ENCODE assay signal across 1 cellular context in the genomic region with DNA sequence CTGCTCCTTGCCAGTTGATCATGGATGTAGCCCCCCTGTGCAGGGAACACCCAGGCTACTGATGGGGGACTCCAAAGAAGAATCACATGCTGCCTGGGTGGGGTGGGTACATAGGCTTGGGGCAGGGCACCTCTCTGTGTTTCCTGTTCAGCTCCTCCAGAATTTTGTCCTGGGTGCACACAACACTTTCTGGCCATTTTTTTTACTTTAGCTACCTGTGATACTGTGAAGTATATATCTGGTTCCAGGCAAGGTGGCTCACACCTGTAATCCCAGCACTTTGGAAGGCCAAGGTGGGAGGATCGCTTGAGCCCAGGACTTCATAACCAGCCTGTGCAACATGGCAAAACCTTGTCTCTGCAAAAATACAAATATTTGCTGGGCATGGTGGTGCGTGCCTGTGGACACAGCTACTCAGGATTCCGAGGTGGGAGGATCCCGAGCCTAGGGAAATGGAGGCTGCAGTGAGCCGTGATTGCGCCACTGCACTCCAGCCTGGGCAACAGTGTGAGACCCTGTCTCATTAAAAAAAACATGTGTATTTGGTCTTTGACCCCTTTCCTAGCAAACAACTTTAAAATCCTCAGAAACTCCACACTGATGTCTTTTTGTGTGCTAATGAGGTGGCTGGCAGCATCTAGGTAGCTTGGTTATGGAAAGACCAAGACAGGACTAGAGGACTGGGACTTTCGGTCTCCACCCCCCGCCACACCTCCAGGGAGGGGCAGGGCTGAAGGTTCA.
TF ChIP-seq lines count a peak whose summit lies in the region.

No MANE protein-coding gene starts in this region.

TF ChIP-seq in HepG2, 621 proteins besides CTCF, POLR2A, EP300 and RAD21 (continued from another document and continues in another):
- TF ChIP-seq, protein P1, sequence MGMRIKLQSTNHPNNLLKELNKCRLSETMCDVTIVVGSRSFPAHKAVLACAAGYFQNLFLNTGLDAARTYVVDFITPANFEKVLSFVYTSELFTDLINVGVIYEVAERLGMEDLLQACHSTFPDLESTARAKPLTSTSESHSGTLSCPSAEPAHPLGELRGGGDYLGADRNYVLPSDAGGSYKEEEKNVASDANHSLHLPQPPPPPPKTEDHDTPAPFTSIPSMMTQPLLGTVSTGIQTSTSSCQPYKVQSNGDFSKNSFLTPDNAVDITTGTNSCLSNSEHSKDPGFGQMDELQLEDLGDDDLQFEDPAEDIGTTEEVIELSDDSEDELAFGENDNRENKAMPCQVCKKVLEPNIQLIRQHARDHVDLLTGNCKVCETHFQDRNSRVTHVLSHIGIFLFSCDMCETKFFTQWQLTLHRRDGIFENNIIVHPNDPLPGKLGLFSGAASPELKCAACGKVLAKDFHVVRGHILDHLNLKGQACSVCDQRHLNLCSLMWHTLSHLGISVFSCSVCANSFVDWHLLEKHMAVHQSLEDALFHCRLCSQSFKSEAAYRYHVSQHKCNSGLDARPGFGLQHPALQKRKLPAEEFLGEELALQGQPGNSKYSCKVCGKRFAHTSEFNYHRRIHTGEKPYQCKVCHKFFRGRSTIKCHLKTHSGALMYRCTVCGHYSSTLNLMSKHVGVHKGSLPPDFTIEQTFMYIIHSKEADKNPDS (CRISPR knock-in tag; IDR thresholded peaks at IDR 0.05) = 0 out of 2 replicates have a peak, but pooled peaks have one; percentile 43
- TF ChIP-seq RNF2 (conservative IDR thresholded peaks at IDR 0.05; ENCODE audit: low read depth) = no peak
- TF ChIP-seq ZNF383 (CRISPR knock-in tag; IDR thresholded peaks at IDR 0.05; ENCODE audit: borderline replicate concordance) = no peak
- peak; percentile 51 for TF ChIP-seq SP2 (CRISPR knock-in tag; IDR thresholded peaks at IDR 0.05)
- 0 out of 2 replicates have a peak, but pooled peaks have one; percentile 38 for TF ChIP-seq ETV6 (CRISPR knock-in tag; conservative IDR thresholded peaks at IDR 0.05)
- TF ChIP-seq, protein P2, sequence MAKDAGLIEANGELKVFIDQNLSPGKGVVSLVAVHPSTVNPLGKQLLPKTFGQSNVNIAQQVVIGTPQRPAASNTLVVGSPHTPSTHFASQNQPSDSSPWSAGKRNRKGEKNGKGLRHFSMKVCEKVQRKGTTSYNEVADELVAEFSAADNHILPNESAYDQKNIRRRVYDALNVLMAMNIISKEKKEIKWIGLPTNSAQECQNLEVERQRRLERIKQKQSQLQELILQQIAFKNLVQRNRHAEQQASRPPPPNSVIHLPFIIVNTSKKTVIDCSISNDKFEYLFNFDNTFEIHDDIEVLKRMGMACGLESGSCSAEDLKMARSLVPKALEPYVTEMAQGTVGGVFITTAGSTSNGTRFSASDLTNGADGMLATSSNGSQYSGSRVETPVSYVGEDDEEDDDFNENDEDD (CRISPR knock-in tag; IDR thresholded peaks at IDR 0.05; ENCODE audit: borderline replicate concordance) = peak; percentile 61
- TF ChIP-seq EED (CRISPR knock-in tag; IDR thresholded peaks at IDR 0.05) = no peak
- peak; percentile 72; the same call in 1 of the 2 replicates for TF ChIP-seq ZNF430 (CRISPR knock-in tag; IDR thresholded peaks at IDR 0.05)
- TF ChIP-seq BHLHE40 (IDR thresholded peaks at IDR 0.05; ENCODE audit: low read length) = 0 out of 2 replicates have a peak, but pooled peaks have one; percentile 33
- peak; percentile 73; the same call in 1 of the 2 replicates for TF ChIP-seq ZNF3 (CRISPR knock-in tag; IDR thresholded peaks at IDR 0.05)
- TF ChIP-seq ZNF12 (CRISPR knock-in tag; IDR thresholded peaks at IDR 0.05) = peak; percentile 40; the same call in 1 of the 2 replicates
- no peak for TF ChIP-seq JUN (CRISPR knock-in tag; IDR thresholded peaks at IDR 0.05)
- peak; percentile 82 for TF ChIP-seq FOXK1 (CRISPR knock-in tag; IDR thresholded peaks at IDR 0.05; ENCODE audit: borderline replicate concordance, low read depth)
- 0 out of 2 replicates have a peak, but pooled peaks have one; percentile 29 for TF ChIP-seq DMAP1 (CRISPR knock-in tag; IDR thresholded peaks at IDR 0.05)
- TF ChIP-seq ZNF274 (CRISPR knock-in tag; IDR thresholded peaks at IDR 0.05) = no peak
- no peak for TF ChIP-seq ZNF382 (CRISPR knock-in tag; IDR thresholded peaks at IDR 0.05; ENCODE audit: borderline replicate concordance)
- TF ChIP-seq AGO2 (optimal IDR thresholded peaks at IDR 0.05; ENCODE audit: low read depth, low read length) = no peak
- peak; percentile 99 for TF ChIP-seq HDAC2 (CRISPR knock-in tag; IDR thresholded peaks at IDR 0.05)
- peak; percentile 86 for TF ChIP-seq SP5 (CRISPR knock-in tag; IDR thresholded peaks at IDR 0.05; ENCODE audit: borderline replicate concordance, low read depth)
- no peak for TF ChIP-seq ATRX (CRISPR knock-in tag; IDR thresholded peaks at IDR 0.05; ENCODE audit: borderline replicate concordance)
- TF ChIP-seq HIVEP1 (CRISPR knock-in tag; IDR thresholded peaks at IDR 0.05) = no peak
- TF ChIP-seq ZNF224 (CRISPR knock-in tag; IDR thresholded peaks at IDR 0.05) = peak; percentile 58; the same call in 1 of the 2 replicates
- no peak for TF ChIP-seq TBL1XR1 (IDR thresholded peaks at IDR 0.05; ENCODE audit: borderline replicate concordance, low read length, partially characterized antibody)
- no peak for TF ChIP-seq ZNF589 (CRISPR knock-in tag; conservative IDR thresholded peaks at IDR 0.05)
- no peak for TF ChIP-seq HCFC1 (IDR thresholded peaks at IDR 0.05; ENCODE audit: low read depth, low read length)
- TF ChIP-seq, protein P3, sequence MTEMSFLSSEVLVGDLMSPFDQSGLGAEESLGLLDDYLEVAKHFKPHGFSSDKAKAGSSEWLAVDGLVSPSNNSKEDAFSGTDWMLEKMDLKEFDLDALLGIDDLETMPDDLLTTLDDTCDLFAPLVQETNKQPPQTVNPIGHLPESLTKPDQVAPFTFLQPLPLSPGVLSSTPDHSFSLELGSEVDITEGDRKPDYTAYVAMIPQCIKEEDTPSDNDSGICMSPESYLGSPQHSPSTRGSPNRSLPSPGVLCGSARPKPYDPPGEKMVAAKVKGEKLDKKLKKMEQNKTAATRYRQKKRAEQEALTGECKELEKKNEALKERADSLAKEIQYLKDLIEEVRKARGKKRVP (CRISPR knock-in tag; IDR thresholded peaks at IDR 0.05) = peak in 1 of 2 experiments; percentile 70; a peak in 1 of 4 replicates
- peak; percentile 44; the same call in 1 of the 2 replicates for TF ChIP-seq SP4 (CRISPR knock-in tag; IDR thresholded peaks at IDR 0.05)
- TF ChIP-seq, protein P4, sequence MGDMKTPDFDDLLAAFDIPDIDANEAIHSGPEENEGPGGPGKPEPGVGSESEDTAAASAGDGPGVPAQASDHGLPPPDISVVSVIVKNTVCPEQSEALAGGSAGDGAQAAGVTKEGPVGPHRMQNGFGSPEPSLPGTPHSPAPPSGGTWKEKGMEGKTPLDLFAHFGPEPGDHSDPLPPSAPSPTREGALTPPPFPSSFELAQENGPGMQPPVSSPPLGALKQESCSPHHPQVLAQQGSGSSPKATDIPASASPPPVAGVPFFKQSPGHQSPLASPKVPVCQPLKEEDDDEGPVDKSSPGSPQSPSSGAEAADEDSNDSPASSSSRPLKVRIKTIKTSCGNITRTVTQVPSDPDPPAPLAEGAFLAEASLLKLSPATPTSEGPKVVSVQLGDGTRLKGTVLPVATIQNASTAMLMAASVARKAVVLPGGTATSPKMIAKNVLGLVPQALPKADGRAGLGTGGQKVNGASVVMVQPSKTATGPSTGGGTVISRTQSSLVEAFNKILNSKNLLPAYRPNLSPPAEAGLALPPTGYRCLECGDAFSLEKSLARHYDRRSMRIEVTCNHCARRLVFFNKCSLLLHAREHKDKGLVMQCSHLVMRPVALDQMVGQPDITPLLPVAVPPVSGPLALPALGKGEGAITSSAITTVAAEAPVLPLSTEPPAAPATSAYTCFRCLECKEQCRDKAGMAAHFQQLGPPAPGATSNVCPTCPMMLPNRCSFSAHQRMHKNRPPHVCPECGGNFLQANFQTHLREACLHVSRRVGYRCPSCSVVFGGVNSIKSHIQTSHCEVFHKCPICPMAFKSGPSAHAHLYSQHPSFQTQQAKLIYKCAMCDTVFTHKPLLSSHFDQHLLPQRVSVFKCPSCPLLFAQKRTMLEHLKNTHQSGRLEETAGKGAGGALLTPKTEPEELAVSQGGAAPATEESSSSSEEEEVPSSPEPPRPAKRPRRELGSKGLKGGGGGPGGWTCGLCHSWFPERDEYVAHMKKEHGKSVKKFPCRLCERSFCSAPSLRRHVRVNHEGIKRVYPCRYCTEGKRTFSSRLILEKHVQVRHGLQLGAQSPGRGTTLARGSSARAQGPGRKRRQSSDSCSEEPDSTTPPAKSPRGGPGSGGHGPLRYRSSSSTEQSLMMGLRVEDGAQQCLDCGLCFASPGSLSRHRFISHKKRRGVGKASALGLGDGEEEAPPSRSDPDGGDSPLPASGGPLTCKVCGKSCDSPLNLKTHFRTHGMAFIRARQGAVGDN (CRISPR knock-in tag; IDR thresholded peaks at IDR 0.05) = peak; percentile 83
- TF ChIP-seq MAFF (IDR thresholded peaks at IDR 0.05; ENCODE audit: low read depth, low read length) = no peak
- no peak for TF ChIP-seq SRSF4 (IDR thresholded peaks at IDR 0.05; ENCODE audit: low read depth, low read length, poor library complexity, severe bottlenecking)
- TF ChIP-seq NRL (CRISPR knock-in tag; IDR thresholded peaks at IDR 0.05; ENCODE audit: borderline replicate concordance) = peak; percentile 53; the same call in 1 of the 2 replicates
- TF ChIP-seq, protein P5, sequence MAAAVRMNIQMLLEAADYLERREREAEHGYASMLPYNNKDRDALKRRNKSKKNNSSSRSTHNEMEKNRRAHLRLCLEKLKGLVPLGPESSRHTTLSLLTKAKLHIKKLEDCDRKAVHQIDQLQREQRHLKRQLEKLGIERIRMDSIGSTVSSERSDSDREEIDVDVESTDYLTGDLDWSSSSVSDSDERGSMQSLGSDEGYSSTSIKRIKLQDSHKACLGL (CRISPR knock-in tag; IDR thresholded peaks at IDR 0.05) = peak; percentile 67; the same call in 1 of the 2 replicates
- TF ChIP-seq, protein P6, sequence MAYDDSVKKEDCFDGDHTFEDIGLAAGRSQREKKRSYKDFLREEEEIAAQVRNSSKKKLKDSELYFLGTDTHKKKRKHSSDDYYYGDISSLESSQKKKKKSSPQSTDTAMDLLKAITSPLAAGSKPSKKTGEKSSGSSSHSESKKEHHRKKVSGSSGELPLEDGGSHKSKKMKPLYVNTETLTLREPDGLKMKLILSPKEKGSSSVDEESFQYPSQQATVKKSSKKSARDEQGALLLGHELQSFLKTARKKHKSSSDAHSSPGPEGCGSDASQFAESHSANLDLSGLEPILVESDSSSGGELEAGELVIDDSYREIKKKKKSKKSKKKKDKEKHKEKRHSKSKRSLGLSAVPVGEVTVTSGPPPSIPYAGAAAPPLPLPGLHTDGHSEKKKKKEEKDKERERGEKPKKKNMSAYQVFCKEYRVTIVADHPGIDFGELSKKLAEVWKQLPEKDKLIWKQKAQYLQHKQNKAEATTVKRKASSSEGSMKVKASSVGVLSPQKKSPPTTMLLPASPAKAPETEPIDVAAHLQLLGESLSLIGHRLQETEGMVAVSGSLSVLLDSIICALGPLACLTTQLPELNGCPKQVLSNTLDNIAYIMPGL (CRISPR knock-in tag; IDR thresholded peaks at IDR 0.05; ENCODE audit: borderline replicate concordance in 1 of 2, low read depth in 1 of 2) = 0 out of 4 replicates have a peak, but pooled peaks of 1 of the 2 experiments have one; percentile 24
- no peak for TF ChIP-seq NFIC (IDR thresholded peaks at IDR 0.05; ENCODE audit: low read length)
- TF ChIP-seq MAZ (IDR thresholded peaks at IDR 0.05; ENCODE audit: borderline replicate concordance, low read depth, low read length) = no peak
- 0 out of 2 replicates have a peak, but pooled peaks have one; percentile 51 for TF ChIP-seq MAZ (CRISPR knock-in tag; IDR thresholded peaks at IDR 0.05; ENCODE audit: low read depth)
- peak; percentile 65; the same call in 1 of the 2 replicates for TF ChIP-seq ZBTB7B (CRISPR knock-in tag; IDR thresholded peaks at IDR 0.05)
- TF ChIP-seq, protein P7, sequence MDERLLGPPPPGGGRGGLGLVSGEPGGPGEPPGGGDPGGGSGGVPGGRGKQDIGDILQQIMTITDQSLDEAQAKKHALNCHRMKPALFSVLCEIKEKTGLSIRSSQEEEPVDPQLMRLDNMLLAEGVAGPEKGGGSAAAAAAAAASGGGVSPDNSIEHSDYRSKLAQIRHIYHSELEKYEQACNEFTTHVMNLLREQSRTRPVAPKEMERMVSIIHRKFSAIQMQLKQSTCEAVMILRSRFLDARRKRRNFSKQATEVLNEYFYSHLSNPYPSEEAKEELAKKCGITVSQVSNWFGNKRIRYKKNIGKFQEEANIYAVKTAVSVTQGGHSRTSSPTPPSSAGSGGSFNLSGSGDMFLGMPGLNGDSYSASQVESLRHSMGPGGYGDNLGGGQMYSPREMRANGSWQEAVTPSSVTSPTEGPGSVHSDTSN (CRISPR knock-in tag; IDR thresholded peaks at IDR 0.05) = no peak
- peak; percentile 50; the same call in 1 of the 2 replicates for TF ChIP-seq CREM (IDR thresholded peaks at IDR 0.05)
- TF ChIP-seq CREM (CRISPR knock-in tag; IDR thresholded peaks at IDR 0.05) = no peak
- no peak for TF ChIP-seq MTF1 (CRISPR knock-in tag; IDR thresholded peaks at IDR 0.05)
- peak; percentile 85 for TF ChIP-seq PHF5A (CRISPR knock-in tag; IDR thresholded peaks at IDR 0.05; ENCODE audit: low read depth, unreplicated experiment)
- TF ChIP-seq, protein P8, sequence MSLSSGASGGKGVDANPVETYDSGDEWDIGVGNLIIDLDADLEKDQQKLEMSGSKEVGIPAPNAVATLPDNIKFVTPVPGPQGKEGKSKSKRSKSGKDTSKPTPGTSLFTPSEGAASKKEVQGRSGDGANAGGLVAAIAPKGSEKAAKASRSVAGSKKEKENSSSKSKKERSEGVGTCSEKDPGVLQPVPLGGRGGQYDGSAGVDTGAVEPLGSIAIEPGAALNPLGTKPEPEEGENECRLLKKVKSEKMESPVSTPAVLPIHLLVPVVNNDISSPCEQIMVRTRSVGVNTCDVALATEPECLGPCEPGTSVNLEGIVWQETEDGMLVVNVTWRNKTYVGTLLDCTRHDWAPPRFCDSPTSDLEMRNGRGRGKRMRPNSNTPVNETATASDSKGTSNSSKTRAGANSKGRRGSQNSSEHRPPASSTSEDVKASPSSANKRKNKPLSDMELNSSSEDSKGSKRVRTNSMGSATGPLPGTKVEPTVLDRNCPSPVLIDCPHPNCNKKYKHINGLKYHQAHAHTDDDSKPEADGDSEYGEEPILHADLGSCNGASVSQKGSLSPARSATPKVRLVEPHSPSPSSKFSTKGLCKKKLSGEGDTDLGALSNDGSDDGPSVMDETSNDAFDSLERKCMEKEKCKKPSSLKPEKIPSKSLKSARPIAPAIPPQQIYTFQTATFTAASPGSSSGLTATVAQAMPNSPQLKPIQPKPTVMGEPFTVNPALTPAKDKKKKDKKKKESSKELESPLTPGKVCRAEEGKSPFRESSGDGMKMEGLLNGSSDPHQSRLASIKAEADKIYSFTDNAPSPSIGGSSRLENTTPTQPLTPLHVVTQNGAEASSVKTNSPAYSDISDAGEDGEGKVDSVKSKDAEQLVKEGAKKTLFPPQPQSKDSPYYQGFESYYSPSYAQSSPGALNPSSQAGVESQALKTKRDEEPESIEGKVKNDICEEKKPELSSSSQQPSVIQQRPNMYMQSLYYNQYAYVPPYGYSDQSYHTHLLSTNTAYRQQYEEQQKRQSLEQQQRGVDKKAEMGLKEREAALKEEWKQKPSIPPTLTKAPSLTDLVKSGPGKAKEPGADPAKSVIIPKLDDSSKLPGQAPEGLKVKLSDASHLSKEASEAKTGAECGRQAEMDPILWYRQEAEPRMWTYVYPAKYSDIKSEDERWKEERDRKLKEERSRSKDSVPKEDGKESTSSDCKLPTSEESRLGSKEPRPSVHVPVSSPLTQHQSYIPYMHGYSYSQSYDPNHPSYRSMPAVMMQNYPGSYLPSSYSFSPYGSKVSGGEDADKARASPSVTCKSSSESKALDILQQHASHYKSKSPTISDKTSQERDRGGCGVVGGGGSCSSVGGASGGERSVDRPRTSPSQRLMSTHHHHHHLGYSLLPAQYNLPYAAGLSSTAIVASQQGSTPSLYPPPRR (CRISPR knock-in tag; IDR thresholded peaks at IDR 0.05; ENCODE audit: borderline replicate concordance) = peak; percentile 73
- TF ChIP-seq SAFB2 (CRISPR knock-in tag; IDR thresholded peaks at IDR 0.05; ENCODE audit: borderline replicate concordance, low read depth) = no peak
- no peak for TF ChIP-seq ZNF577 (CRISPR knock-in tag; IDR thresholded peaks at IDR 0.05; ENCODE audit: borderline replicate concordance, low read depth)
- no peak for TF ChIP-seq MTF2 (CRISPR knock-in tag; IDR thresholded peaks at IDR 0.05; ENCODE audit: borderline replicate concordance)
